27 cellular contexts compared by ENCODE assay signal in genomic region chr3:127962937-127963336, GRCh38. TPM values are rescaled to one million over a fixed set of nuclear protein-coding genes. Genes with fewer than 3 reads are reported as not detected.
A peak's percentile ranks its signal among the peaks of the same experiment; 100 is the strongest.
DNase-seq lines count a peak whose midpoint lies in the region; ATAC-seq, FAIRE-seq and TF ChIP-seq lines count a peak whose summit lies in the region.
"Had no signal": no experiment of that assay in that cellular context is flagged by ENCODE, and none has a peak within 500 bp of the region (broad histone marks: within the 10 kb centered on the region; RNA-seq: fewer than 3 reads in every experiment).

No MANE protein-coding gene starts in this region.

- H3K4me3 ChIP-seq in MM.1S (ENCODE audit: low read length) (no peak overlapping the region), body of pancreas (no peak overlapping the region), spleen (no peak overlapping the region)
- H3K4me3 ChIP-seq: K562, SK-N-MC had no signal

- H4K20me1 ChIP-seq in MM.1S (ENCODE audit: insufficient read depth, low read length) = no peaks in the 10 kb centered on the region

- ATAC-seq in left lobe of liver (peak; percentile 31), body of pancreas (no peak)
- ATAC-seq: K562, Panc1 had no signal

- H3K9me2 ChIP-seq in MM.1S (replicated peaks; ENCODE audit: insufficient read depth, low read length) = no peaks in the 10 kb centered on the region

- 90 to 91% methylated on average over 5 of the region's 5 CpGs for WGBS in body of pancreas, 2 donors
- 86 to 92% (median 91%) methylated on average over 5 of the region's 5 CpGs for WGBS in spleen, 5 donors

- FAIRE-seq in GM12891 (lab: Jason Lieb, UNC) = no peak
- FAIRE-seq: G401.6, GM19239, H54, K562 had no signal

- H3K27ac ChIP-seq in MM.1S (ENCODE audit: low read length) = no peak overlapping the region
- no peak overlapping the region for H3K27ac ChIP-seq in body of pancreas
- H3K27ac ChIP-seq in spleen = no peak overlapping the region
- H3K27ac ChIP-seq: SK-N-MC had no signal

- no peaks in the 10 kb centered on the region for H3F3A ChIP-seq in MM.1S (ENCODE audit: insufficient read depth, low read length)

- TF ChIP-seq CTCF in MM.1S (IDR thresholded peaks at IDR 0.05; ENCODE audit: low read length) = peak; percentile 15; the same call in 1 of the 2 replicates
- no peak for TF ChIP-seq CTCF in body of pancreas (IDR thresholded peaks at IDR 0.05)
- TF ChIP-seq CTCF in spleen (IDR thresholded peaks at IDR 0.05 in 8 of 11, conservative IDR thresholded peaks at IDR 0.05 in 3 of 11) = no peak

- H3K27me3 ChIP-seq in MM.1S (replicated peaks; ENCODE audit: insufficient read depth, low read length) (no peaks in the 10 kb centered on the region), body of pancreas (peaks cover 0 to 3% of the 10 kb centered on the region in 2 donors), spleen (replicated peaks in 1 of 7) (peaks cover 0 to 3% (median 0%) of the 10 kb centered on the region in 7 donors)

- H3K9me3 ChIP-seq in MM.1S (replicated peaks; ENCODE audit: insufficient read depth, low read length) = no peaks in the 10 kb centered on the region
- H3K9me3 ChIP-seq in body of pancreas = no peaks in the 10 kb centered on the region
- peaks cover 0 to 5% (median 0%) of the 10 kb centered on the region in 8 donors for H3K9me3 ChIP-seq in spleen

- peaks cover 18% of the 10 kb centered on the region for H3K4me1 ChIP-seq in MM.1S (ENCODE audit: low read length)
- peaks cover 5% of the 10 kb centered on the region for H3K4me1 ChIP-seq in body of pancreas
- no peaks in the 10 kb centered on the region for H3K4me1 ChIP-seq in spleen

- no peak overlapping the region for H3K4me2 ChIP-seq in MM.1S (ENCODE audit: low read depth, low read length)

- H3K36me3 ChIP-seq in MM.1S (replicated peaks; ENCODE audit: insufficient read depth, low read length) (no peaks in the 10 kb centered on the region), body of pancreas (replicated peaks in 1 of 2; ENCODE audit: insufficient read depth in 1 of 2, low read depth in 2 of 2) (no peaks in the 10 kb centered on the region), spleen (no peaks in the 10 kb centered on the region)

- H2AFZ ChIP-seq in MM.1S (ENCODE audit: low read length) = no peak overlapping the region

- DNase-seq in GM12891 (ENCODE audit: insufficient read length, low spot score) (no peak), MM.1S (peak; percentile 44), RPMI8226 (peak; percentile 43), left lobe of liver (ENCODE audit: low spot score) (no peak), body of pancreas (no peak), spleen (no peak), SK-N-DZ (ENCODE audit: low spot score) (no peak)
- DNase-seq: C1 segment of cervical spinal cord; CD4-positive, alpha-beta memory T cell; COR-L47; Kasumi-1; NCI-H1092 treated with DMSO at 0.1 percent for 48 hours; NCI-H1436; NCI-H187 treated with DMSO at 0.1 percent for 48 hours; NCI-H446; NCI-H524 treated with DMSO at 0.1 percent for 48 hours; NCI-H774; NK-92 treated with Interleukin-12 subunit alpha and Interleukin-12 subunit beta, amount 100 ng/mL, for 24 hours; SHP77 treated with DMSO at 0.1 percent for 48 hours had no signal

- no peak for TF ChIP-seq POLR2A in GM12891 (IDR thresholded peaks at IDR 0.05; ENCODE audit: low read depth, low read length)
- no peak for TF ChIP-seq POLR2A in body of pancreas (IDR thresholded peaks at IDR 0.05)
- no peak for TF ChIP-seq POLR2A in spleen (IDR thresholded peaks at IDR 0.05)

- no peaks in the 10 kb centered on the region for H3K79me2 ChIP-seq in MM.1S (ENCODE audit: low read length)

- intact Hi-C loops in body of pancreas (cut with DNase I) = loop anchor here (10.0 kb wide), 1 partner anchor 308 kb away; no protein-coding TSS in a partner anchor
- intact Hi-C loops in spleen (cut with DNase I; ENCODE audit: low total_unique reads) = no loop called here

- H3K9ac ChIP-seq in MM.1S (ENCODE audit: low read length) = no peak overlapping the region

TF ChIP-seq in GM12891, 5 proteins besides CTCF, POLR2A, EP300 and RAD21:
- TF ChIP-seq SPI1 (IDR thresholded peaks at IDR 0.05; ENCODE audit: low read depth, low read length) (peak; percentile 77), POU2F2 (IDR thresholded peaks at IDR 0.05; ENCODE audit: low read depth, low read length) (no peak)

RNA-seq across cellular contexts. Expression of gene KBTBD12, which starts 47.9 kb away (rescaled TPM):
- 0.13 TPM for polyA plus RNA-seq in GM12891 (2012; ENCODE audit: low read depth, missing spikeins)
- 0.05 TPM for total RNA-seq in left lobe of liver
- 1 to 10 TPM; 2.0 to 3.4 TPM for total RNA-seq in body of pancreas
- total RNA-seq in spleen = under 1 TPM in 4 of 7 donors, not detected in 3; 0.06 to 0.51 (median 0.17) TPM
- under 1 TPM in 2 of 3 donors, not detected in 1; 0.03 to 0.05 TPM for polyA plus RNA-seq in spleen
- not detected in 2 replicates for polyA plus RNA-seq in SK-N-DZ (2014; cell fraction: cytosol; rRNA removed)
- polyA plus RNA-seq in SK-N-DZ (2014; cell fraction: nucleus; rRNA removed) = not detected in 2 replicates
- total RNA-seq: A673; CD4-positive, alpha-beta memory T cell; HT1080; K562 had no signal
- polyA plus RNA-seq: K562 had no signal

Comparison
In these comparisons a context has a peak if more than half of its experiments do, and no peak if none do; other contexts are left out.
1. DNase-seq: peak in MM.1S (single experiment) and RPMI8226 (single experiment); none in GM12891 (single experiment), left lobe of liver (single experiment), body of pancreas (0 of 4), spleen (single experiment) and SK-N-DZ (single experiment).